ENCODE assay signal across 25 cellular contexts in genomic region chr20:35173576-35174192, GRCh38. TPM values are rescaled to one million over a fixed set of nuclear protein-coding genes. Genes with fewer than 3 reads are reported as not detected.
DNase-seq lines count a peak whose midpoint lies in the region; ATAC-seq, FAIRE-seq and TF ChIP-seq lines count a peak whose summit lies in the region.
"Had no signal": no experiment of that assay in that cellular context is flagged by ENCODE, and none has a peak within 500 bp of the region (broad histone marks: within the 10 kb centered on the region; RNA-seq: fewer than 3 reads in every experiment).

No MANE protein-coding gene starts in this region.

- TF ChIP-seq POLR2A in K562 (conservative IDR thresholded peaks at IDR 0.05): no peak

- WGBS in K562 (ENCODE audit: insufficient coverage, low coverage, missing lambda C conversion rate): 88% methylated on average over 12 of the region's 12 CpGs
- 68 to 86% (median 85%) methylated on average over 12 of the region's 12 CpGs for WGBS in small intestine, 3 donors

- H3K4me1 ChIP-seq in left ventricle myocardium inferior: peaks cover 17% of the 10 kb centered on the region
- H3K4me1 ChIP-seq in K562 (replicated peaks in 1 of 2; ENCODE audit: control insufficient read depth in 2 of 2, insufficient read depth in 2 of 2, low read length in 2 of 2): peaks cover 20 to 31% of the 10 kb centered on the region in 2 experiments; a peak in 4 of 5 replicates
- H3K4me1 ChIP-seq in small intestine (ENCODE audit: control insufficient read depth in 2 of 2, insufficient read depth in 1 of 2, low read depth in 1 of 2, low read length in 1 of 2): peaks cover 0 to 3% of the 10 kb centered on the region in 2 donors

- CTCF ChIA-PET in K562 (lab: Yijun Ruan, JAX; ENCODE audit: low intra/inter-chr PET ratio): no interaction called here

- ATAC-seq in left ventricle myocardium superior (no peak), K562 (no peak)

- TF ChIP-seq RAD21 in K562 (CRISPR knock-in tag; conservative IDR thresholded peaks at IDR 0.05 in 1 of 2, IDR thresholded peaks at IDR 0.05 in 1 of 2): no peak

- no peaks in the 10 kb centered on the region for H3K79me2 ChIP-seq in K562 (ENCODE audit: control insufficient read depth, insufficient read depth, low read length)

- H3K36me3 ChIP-seq in left ventricle myocardium inferior: peaks cover 16% of the 10 kb centered on the region
- no peaks in the 10 kb centered on the region; the same call in 2 of the 3 replicates for H3K36me3 ChIP-seq in K562 (ENCODE audit: control insufficient read depth, insufficient read depth, low read length)
- no peaks in the 10 kb centered on the region for H3K36me3 ChIP-seq in small intestine (ENCODE audit: control insufficient read depth in 2 of 2, insufficient read depth in 2 of 2, low read length in 2 of 2)

- peak overlapping the region in 1 of 2 experiments; percentile 68; a peak in 2 of 4 replicates for H3K9ac ChIP-seq in K562 (ENCODE audit: insufficient read depth in 1 of 2, low read depth in 2 of 2, low read length in 2 of 2)
- H3K9ac ChIP-seq: SK-N-SH had no signal

- intact Hi-C loops in left ventricle myocardium inferior (cut with micrococcal nuclease) (no loop called here), left ventricle myocardium superior (cut with micrococcal nuclease) (no loop called here), K562 (cut with micrococcal nuclease) (no loop called here)

- H4K20me1 ChIP-seq in K562 (replicated peaks; ENCODE audit: control insufficient read depth, insufficient read depth, low read length): no peaks in the 10 kb centered on the region

- H3K27ac ChIP-seq in left ventricle myocardium inferior (replicated peaks) (peak overlapping the region; percentile 17), K562 (ENCODE audit: extremely low read depth, low read depth, low read length) (no peak overlapping the region), small intestine (ENCODE audit: low read depth in 1 of 2, low read length in 1 of 2) (peak overlapping the region in 1 of 2 donors; percentile 52)
- H3K27ac ChIP-seq: brain microvascular endothelial cell had no signal

- H3K27me3 ChIP-seq in left ventricle myocardium inferior (ENCODE audit: low read depth) (no peaks in the 10 kb centered on the region), K562 (ENCODE audit: control insufficient read depth in 2 of 2, insufficient read depth in 2 of 2, low read length in 2 of 2) (no peaks in the 10 kb centered on the region), small intestine (ENCODE audit: control insufficient read depth in 2 of 2, insufficient read depth in 2 of 2, low read length in 2 of 2) (no peaks in the 10 kb centered on the region)
- H3K27me3 ChIP-seq: brain microvascular endothelial cell had no signal

- H2AFZ ChIP-seq in K562 (ENCODE audit: low read depth, low read length): peak overlapping the region; percentile 97; the same call in 1 of the 2 replicates

- FAIRE-seq in K562 (lab: Jason Lieb, UNC) (no peak), small intestine (lab: Jason Lieb, UNC) (no peak)
- FAIRE-seq: A204.1, colon, endometrium had no signal

- BruUV-seq in K562 (replicated peaks; lab: Mats Ljungman, UMichigan): no TSS peak

- peak overlapping the region; percentile 77; the same call in 1 of the 2 replicates for H3K4me2 ChIP-seq in K562 (ENCODE audit: insufficient read depth, low read length)
- H3K4me2 ChIP-seq: SK-N-SH, smooth muscle cell had no signal

- POLR2A ChIA-PET in K562 (lab: Yijun Ruan, JAX): interaction anchor here (0.8 to 1.0 kb wide), 2 partner anchors 12 to 26 kb away, joined by 3 read pairs; partner anchors contain the start of gene EDEM2

- no peaks in the 10 kb centered on the region for H3K9me3 ChIP-seq in left ventricle myocardium inferior (replicated peaks)
- no peaks in the 10 kb centered on the region for H3K9me3 ChIP-seq in K562 (replicated peaks; ENCODE audit: control insufficient read depth, insufficient read depth, low read depth, low read length)
- H3K9me3 ChIP-seq in small intestine (ENCODE audit: control insufficient read depth, low read depth): no peaks in the 10 kb centered on the region
- H3K9me3 ChIP-seq: SK-N-SH had no signal

- no peaks in the 10 kb centered on the region for H3K9me1 ChIP-seq in K562 (ENCODE audit: control insufficient read depth, insufficient read depth, low read length)

- no peak for TF ChIP-seq EP300 in K562 (IDR thresholded peaks at IDR 0.05; ENCODE audit: low read length)

- H3K4me3 ChIP-seq in left ventricle myocardium inferior (peak overlapping the region; percentile 65), K562 (no peak overlapping the region), small intestine (ENCODE audit: low read depth in 1 of 2, low read length in 2 of 2) (no peak overlapping the region)
- H3K4me3 ChIP-seq: smooth muscle cell had no signal

- no peak for TF ChIP-seq CTCF in left ventricle myocardium inferior (IDR thresholded peaks at IDR 0.05; ENCODE audit: borderline replicate concordance)
- no peak for TF ChIP-seq CTCF in K562 (IDR thresholded peaks at IDR 0.05 in 2 of 3, conservative IDR thresholded peaks at IDR 0.05 in 1 of 3; ENCODE audit: insufficient read depth in 2 of 3, low read depth in 1 of 3, low read length in 3 of 3)

- no peak for DNase-seq in left ventricle myocardium inferior
- no peak for DNase-seq in left ventricle myocardium superior
- no peak for DNase-seq in K562 (ENCODE audit: extremely low read depth in 1 of 4, low spot score in 3 of 4)
- DNase-seq in left kidney (ENCODE audit: low read depth, low spot score): peak; percentile 17
- no peak for DNase-seq in small intestine
- DNase-seq in kidney glomerular epithelial cell (lab: John Stamatoyannopoulos, UW): no peak
- DNase-seq in iPS-NIHi7 (ENCODE audit: extremely low spot score): no peak
- no peak for DNase-seq in SW480 (ENCODE audit: low spot score)
- DNase-seq: activated B cell treated with CpG ODN at 0.5 μM for 24 hours; activated CD4-positive, alpha-beta T cell treated with anti-CD3 and anti-CD28 coated beads, Interleukin-2, amount 50 U/mL, for 48 hours; activated effector memory CD4-positive, alpha-beta T cell treated with Interleukin-2 at 50 U/mL for 16 hours; brain microvascular endothelial cell; C1 segment of cervical spinal cord; Calu3; foreskin fibroblast; immature natural killer cell; mammary epithelial cell; NCI-H2081; NCI-H446 treated with DMSO at 0.1 percent for 48 hours; SK-N-SH; stimulated activated naive B cell treated with anti-CD40 and anti-IgM and Interleukin-4, amounts not matched to agents 10 μg/mL and 1 μg/mL and 100 μg/mL, for 72 hours had no signal

- in situ Hi-C loops in K562 (cut with MboI): no loop called here

RNA-seq across cellular contexts. Expression of gene PROCR, which starts 1.8 kb away (rescaled TPM):
- total RNA-seq in left ventricle myocardium inferior (9.8 TPM), left ventricle myocardium superior (9.5 TPM), K562 (2014; rRNA removed) (4.9 and 5.7 TPM in 2 replicates), K562 (2014; rRNA removed; fragmentation: Illumina TruSeq; extraction: Trizol) (3.4 and 3.7 TPM in 2 replicates), K562 (2015; rRNA removed; fragmentation: Illumina TruSeq; extraction: Trizol) (3.8 and 4.0 TPM in 2 replicates), K562 (2021) (4.1 and 4.5 TPM in 2 replicates)
- total RNA-seq in K562 (2011; cell fraction: chromatin; rRNA removed; ENCODE audit: low replicate concordance): 2.5 and 7.2 TPM in 2 replicates
- total RNA-seq in K562 (2011; cell fraction: nucleolus; rRNA removed): 10.1 and 13.0 TPM in 2 replicates
- 7.0 and 8.1 TPM in 2 replicates for total RNA-seq in K562 (2011; cell fraction: nucleoplasm; rRNA removed)
- polyA plus RNA-seq in K562 (2011; rRNA removed) (5.3 and 7.1 TPM in 2 replicates), K562 (2014; fragmentation: Illumina TruSeq; extraction: Trizol) (3.6 and 4.6 TPM in 2 replicates), K562 (2014; fragmentation: Nextera tagmentation; extraction: Ambion mirVana) (1 to 10 TPM; 1.6 to 2.6 TPM), K562 (2014; rRNA removed) (6.1 and 9.6 TPM in 2 replicates), small intestine (10 to 100 TPM in 2 of 3 donors, 1 to 10 TPM in 1; 8.3 to 32.1 (median 22.4) TPM)
- 6.2 and 20.5 TPM in 2 replicates for polyA plus RNA-seq in K562 (2011; cell fraction: cytosol; rRNA removed)
- polyA plus RNA-seq in K562 (2011; cell fraction: nucleus; rRNA removed): 2.5 and 4.1 TPM in 2 replicates
- 5.5 and 7.4 TPM in 2 replicates for polyA plus RNA-seq in K562 (2012)
- polyA minus RNA-seq in K562 (2011; rRNA and poly(A)+ RNA removed): 2.6 and 3.9 TPM in 2 replicates
- polyA minus RNA-seq in K562 (2011; cell fraction: cytosol; rRNA and poly(A)+ RNA removed): 2.5 and 3.1 TPM in 2 replicates
- polyA minus RNA-seq in K562 (2011; cell fraction: nucleus; rRNA and poly(A)+ RNA removed): 0.81 and 1.3 TPM in 2 replicates

RNA-seq across cellular contexts. Expression of gene EDEM2, which starts 26.5 kb away (rescaled TPM):
- total RNA-seq in left ventricle myocardium inferior (10.4 TPM), left ventricle myocardium superior (9.7 TPM), K562 (2014; rRNA removed) (10.1 and 13.3 TPM in 2 replicates), K562 (2014; rRNA removed; fragmentation: Illumina TruSeq; extraction: Trizol) (8.6 and 9.7 TPM in 2 replicates), K562 (2015; rRNA removed; fragmentation: Illumina TruSeq; extraction: Trizol) (10.9 and 11.2 TPM in 2 replicates), K562 (2021) (9.8 and 10.4 TPM in 2 replicates)
- total RNA-seq in K562 (2011; cell fraction: chromatin; rRNA removed; ENCODE audit: low replicate concordance): 8.9 and 14.8 TPM in 2 replicates
- total RNA-seq in K562 (2011; cell fraction: nucleolus; rRNA removed): 12.9 and 17.7 TPM in 2 replicates
- 14.7 and 15.8 TPM in 2 replicates for total RNA-seq in K562 (2011; cell fraction: nucleoplasm; rRNA removed)
- polyA plus RNA-seq in K562 (2011; rRNA removed) (6.9 and 8.8 TPM in 2 replicates), K562 (2014; fragmentation: Illumina TruSeq; extraction: Trizol) (10.3 and 11.0 TPM in 2 replicates), K562 (2014; fragmentation: Nextera tagmentation; extraction: Ambion mirVana) (1 to 10 TPM; 7.3 to 9.1 TPM), K562 (2014; rRNA removed) (5.5 and 6.9 TPM in 2 replicates), small intestine (10 to 100 TPM; 17.0 to 26.2 (median 21.0) TPM)
- 6.7 and 7.4 TPM in 2 replicates for polyA plus RNA-seq in K562 (2011; cell fraction: cytosol; rRNA removed)
- 11.6 and 12.1 TPM in 2 replicates for polyA plus RNA-seq in K562 (2011; cell fraction: nucleus; rRNA removed)
- 12.0 and 25.9 TPM in 2 replicates for polyA plus RNA-seq in K562 (2012)
- polyA minus RNA-seq in K562 (2011; rRNA and poly(A)+ RNA removed): 5.5 TPM in 2 replicates
- polyA minus RNA-seq in K562 (2011; cell fraction: cytosol; rRNA and poly(A)+ RNA removed): 4.8 and 5.4 TPM in 2 replicates
- 2.7 and 3.4 TPM in 2 replicates for polyA minus RNA-seq in K562 (2011; cell fraction: nucleus; rRNA and poly(A)+ RNA removed)

RNA-seq across cellular contexts. Expression of gene MMP24, which starts 52.8 kb away (rescaled TPM):
- 0.25 TPM for total RNA-seq in left ventricle myocardium inferior
- total RNA-seq in left ventricle myocardium superior: 0.45 TPM
- total RNA-seq in K562 (2011; cell fraction: chromatin; rRNA removed; ENCODE audit: low replicate concordance): 0.18 and 0.23 TPM in 2 replicates
- total RNA-seq in K562 (2011; cell fraction: nucleolus; rRNA removed): 0.13 and 0.17 TPM in 2 replicates
- 0.15 TPM in 1 of 2 replicates, not detected in the other for total RNA-seq in K562 (2011; cell fraction: nucleoplasm; rRNA removed)
- total RNA-seq in K562 (2014; rRNA removed): not detected in 2 replicates
- total RNA-seq in K562 (2014; rRNA removed; fragmentation: Illumina TruSeq; extraction: Trizol): 0.03 TPM in 1 of 2 replicates, not detected in the other
- total RNA-seq in K562 (2015; rRNA removed; fragmentation: Illumina TruSeq; extraction: Trizol): 0.07 and 0.08 TPM in 2 replicates
- 0.09 TPM in 1 of 2 replicates, not detected in the other for total RNA-seq in K562 (2021)
- polyA plus RNA-seq in K562 (2011; rRNA removed): 0.03 and 0.05 TPM in 2 replicates
- polyA plus RNA-seq in K562 (2011; cell fraction: cytosol; rRNA removed): 0.04 and 0.09 TPM in 2 replicates
- polyA plus RNA-seq in K562 (2011; cell fraction: nucleus; rRNA removed): 0.10 and 0.13 TPM in 2 replicates
- polyA plus RNA-seq in K562 (2012): 0.09 and 0.19 TPM in 2 replicates
- 0.03 and 0.04 TPM in 2 replicates for polyA plus RNA-seq in K562 (2014; fragmentation: Illumina TruSeq; extraction: Trizol)
- polyA plus RNA-seq in K562 (2014; fragmentation: Nextera tagmentation; extraction: Ambion mirVana): not detected
- polyA plus RNA-seq in K562 (2014; rRNA removed): not detected in 2 replicates
- polyA minus RNA-seq in K562 (2011; rRNA and poly(A)+ RNA removed): 0.06 TPM in 1 of 2 replicates, not detected in the other
- not detected in 2 replicates for polyA minus RNA-seq in K562 (2011; cell fraction: cytosol; rRNA and poly(A)+ RNA removed)
- polyA minus RNA-seq in K562 (2011; cell fraction: nucleus; rRNA and poly(A)+ RNA removed): 0.13 and 0.22 TPM in 2 replicates
- 1 to 10 TPM in 1 of 3 donors, under 1 TPM in 2; 0.54 to 1.3 (median 0.67) TPM for polyA plus RNA-seq in small intestine
- total RNA-seq: activated B cell treated with CpG ODN at 0.5 μM for 24 hours had no signal
